In the genomic region with DNA sequence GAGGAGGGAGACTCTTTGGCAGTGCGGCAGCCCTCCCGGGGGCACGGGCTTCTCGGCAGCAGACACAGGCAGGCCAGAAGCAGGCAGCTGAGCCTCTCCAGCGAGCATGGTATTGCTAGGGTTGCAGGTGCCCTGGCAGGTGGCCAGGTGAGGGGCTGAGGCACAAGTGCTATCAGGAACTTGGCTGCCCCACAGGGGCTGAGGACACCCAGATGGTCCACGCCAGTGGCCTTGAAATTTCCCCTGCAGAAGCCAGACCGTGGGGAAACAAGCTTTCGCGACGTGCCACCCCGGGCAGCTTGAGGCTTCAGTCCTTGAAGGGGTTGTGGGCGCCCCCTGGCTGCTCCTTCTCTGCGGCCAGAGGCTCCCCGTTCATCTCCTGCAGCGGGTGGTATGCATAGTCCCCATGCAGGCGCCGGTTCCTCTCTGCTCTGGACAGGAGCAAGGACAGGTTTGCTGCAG, we compare ENCODE assay signal across 8 cellular contexts. TPM values are rescaled to one million over a fixed set of nuclear protein-coding genes. Genes with fewer than 3 reads are reported as not detected.
DNase-seq lines count a peak whose midpoint lies in the region; ATAC-seq and TF ChIP-seq lines count a peak whose summit lies in the region.

No MANE protein-coding gene starts in this region.

- H3K4me3 ChIP-seq in BJ (ENCODE audit: low read depth, low read length) (no peak overlapping the region), KMS-11 (IDR thresholded peaks at IDR 0.05; ENCODE audit: insufficient read depth, low read depth, low read length) (no peak overlapping the region)

- peaks cover 3% of the 10 kb centered on the region for H3K36me3 ChIP-seq in BJ (ENCODE audit: control insufficient read depth, insufficient read depth, low read length)
- H3K36me3 ChIP-seq in KMS-11 (ENCODE audit: insufficient read depth) = no peaks in the 10 kb centered on the region

- H3K27me3 ChIP-seq in BJ (ENCODE audit: control insufficient read depth, insufficient read depth, low read length) = no peaks in the 10 kb centered on the region
- no peaks in the 10 kb centered on the region; the same call in 1 of the 2 replicates for H3K27me3 ChIP-seq in KMS-11 (ENCODE audit: insufficient read depth, low read depth)

- POLR2A ChIA-PET in BJ (lab: Charles Lee) = no interaction called here

- H3K79me2 ChIP-seq in KMS-11 (ENCODE audit: insufficient read depth, low read depth) = no peaks in the 10 kb centered on the region

- no peak overlapping the region for H2AFZ ChIP-seq in KMS-11 (ENCODE audit: low read depth)

- H3K9ac ChIP-seq in KMS-11 = no peak overlapping the region

- H4K20me1 ChIP-seq in KMS-11 (ENCODE audit: insufficient read depth) = no peaks in the 10 kb centered on the region

- H3K4me2 ChIP-seq in KMS-11 = peak overlapping the region; percentile 18; the same call in 1 of the 2 replicates

- peak; percentile 59 for ATAC-seq in SK-N-SH treated with all-trans-retinoic acid at 6 μM for 48 hours
- ATAC-seq in GM18511 (IDR thresholded peaks at IDR 0.05; ENCODE audit: unreplicated experiment) = no peak
- no peak for ATAC-seq in HG03571 (IDR thresholded peaks at IDR 0.05; ENCODE audit: unreplicated experiment)
- no peak for ATAC-seq in HG03469 (IDR thresholded peaks at IDR 0.05; ENCODE audit: unreplicated experiment)

- CTCF ChIA-PET in BJ (lab: Yijun Ruan, JAX) = no interaction called here

- no peaks in the 10 kb centered on the region for H3K4me1 ChIP-seq in KMS-11 (ENCODE audit: low read depth, poor library complexity, severe bottlenecking)

- no peak overlapping the region for H3K27ac ChIP-seq in KMS-11

- DNase-seq in BJ (ENCODE audit: low read depth) (no peak), iPS-NIHi11 (ENCODE audit: low spot score) (peak; percentile 88), activated T-cell treated with anti-CD3 and anti-CD28 coated beads for 4 hours (no peak)

- TF ChIP-seq CTCF in BJ (IDR thresholded peaks at IDR 0.05; ENCODE audit: insufficient read depth, low read depth, low read length) (peak; percentile 46), KMS-11 (conservative IDR thresholded peaks at IDR 0.05; ENCODE audit: low read depth, low read length) (0 out of 2 replicates have a peak, but pooled peaks have one; percentile 1)

TF ChIP-seq in SK-N-SH treated with all-trans-retinoic acid at 6 μM for 48 hours, 23 proteins besides CTCF, POLR2A, EP300 and RAD21:
- TF ChIP-seq, protein P1, sequence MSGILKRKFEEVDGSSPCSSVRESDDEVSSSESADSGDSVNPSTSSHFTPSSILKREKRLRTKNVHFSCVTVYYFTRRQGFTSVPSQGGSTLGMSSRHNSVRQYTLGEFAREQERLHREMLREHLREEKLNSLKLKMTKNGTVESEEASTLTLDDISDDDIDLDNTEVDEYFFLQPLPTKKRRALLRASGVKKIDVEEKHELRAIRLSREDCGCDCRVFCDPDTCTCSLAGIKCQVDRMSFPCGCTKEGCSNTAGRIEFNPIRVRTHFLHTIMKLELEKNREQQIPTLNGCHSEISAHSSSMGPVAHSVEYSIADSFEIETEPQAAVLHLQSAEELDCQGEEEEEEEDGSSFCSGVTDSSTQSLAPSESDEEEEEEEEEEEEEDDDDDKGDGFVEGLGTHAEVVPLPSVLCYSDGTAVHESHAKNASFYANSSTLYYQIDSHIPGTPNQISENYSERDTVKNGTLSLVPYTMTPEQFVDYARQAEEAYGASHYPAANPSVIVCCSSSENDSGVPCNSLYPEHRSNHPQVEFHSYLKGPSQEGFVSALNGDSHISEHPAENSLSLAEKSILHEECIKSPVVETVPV (CRISPR knock-in tag; IDR thresholded peaks at IDR 0.05) = no peak
- TF ChIP-seq, protein P2, sequence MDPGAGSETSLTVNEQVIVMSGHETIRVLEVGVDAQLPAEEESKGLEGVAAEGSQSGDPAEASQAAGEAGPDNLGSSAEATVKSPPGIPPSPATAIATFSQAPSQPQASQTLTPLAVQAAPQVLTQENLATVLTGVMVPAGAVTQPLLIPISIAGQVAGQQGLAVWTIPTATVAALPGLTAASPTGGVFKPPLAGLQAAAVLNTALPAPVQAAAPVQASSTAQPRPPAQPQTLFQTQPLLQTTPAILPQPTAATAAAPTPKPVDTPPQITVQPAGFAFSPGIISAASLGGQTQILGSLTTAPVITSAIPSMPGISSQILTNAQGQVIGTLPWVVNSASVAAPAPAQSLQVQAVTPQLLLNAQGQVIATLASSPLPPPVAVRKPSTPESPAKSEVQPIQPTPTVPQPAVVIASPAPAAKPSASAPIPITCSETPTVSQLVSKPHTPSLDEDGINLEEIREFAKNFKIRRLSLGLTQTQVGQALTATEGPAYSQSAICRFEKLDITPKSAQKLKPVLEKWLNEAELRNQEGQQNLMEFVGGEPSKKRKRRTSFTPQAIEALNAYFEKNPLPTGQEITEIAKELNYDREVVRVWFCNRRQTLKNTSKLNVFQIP (CRISPR knock-in tag; IDR thresholded peaks at IDR 0.05; ENCODE audit: borderline replicate concordance, low read depth) = no peak
- TF ChIP-seq, protein P3, sequence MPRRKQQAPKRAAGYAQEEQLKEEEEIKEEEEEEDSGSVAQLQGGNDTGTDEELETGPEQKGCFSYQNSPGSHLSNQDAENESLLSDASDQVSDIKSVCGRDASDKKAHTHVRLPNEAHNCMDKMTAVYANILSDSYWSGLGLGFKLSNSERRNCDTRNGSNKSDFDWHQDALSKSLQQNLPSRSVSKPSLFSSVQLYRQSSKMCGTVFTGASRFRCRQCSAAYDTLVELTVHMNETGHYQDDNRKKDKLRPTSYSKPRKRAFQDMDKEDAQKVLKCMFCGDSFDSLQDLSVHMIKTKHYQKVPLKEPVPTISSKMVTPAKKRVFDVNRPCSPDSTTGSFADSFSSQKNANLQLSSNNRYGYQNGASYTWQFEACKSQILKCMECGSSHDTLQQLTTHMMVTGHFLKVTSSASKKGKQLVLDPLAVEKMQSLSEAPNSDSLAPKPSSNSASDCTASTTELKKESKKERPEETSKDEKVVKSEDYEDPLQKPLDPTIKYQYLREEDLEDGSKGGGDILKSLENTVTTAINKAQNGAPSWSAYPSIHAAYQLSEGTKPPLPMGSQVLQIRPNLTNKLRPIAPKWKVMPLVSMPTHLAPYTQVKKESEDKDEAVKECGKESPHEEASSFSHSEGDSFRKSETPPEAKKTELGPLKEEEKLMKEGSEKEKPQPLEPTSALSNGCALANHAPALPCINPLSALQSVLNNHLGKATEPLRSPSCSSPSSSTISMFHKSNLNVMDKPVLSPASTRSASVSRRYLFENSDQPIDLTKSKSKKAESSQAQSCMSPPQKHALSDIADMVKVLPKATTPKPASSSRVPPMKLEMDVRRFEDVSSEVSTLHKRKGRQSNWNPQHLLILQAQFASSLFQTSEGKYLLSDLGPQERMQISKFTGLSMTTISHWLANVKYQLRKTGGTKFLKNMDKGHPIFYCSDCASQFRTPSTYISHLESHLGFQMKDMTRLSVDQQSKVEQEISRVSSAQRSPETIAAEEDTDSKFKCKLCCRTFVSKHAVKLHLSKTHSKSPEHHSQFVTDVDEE (CRISPR knock-in tag; IDR thresholded peaks at IDR 0.05) = no peak
- no peak for TF ChIP-seq ARNTL (CRISPR knock-in tag; IDR thresholded peaks at IDR 0.05; ENCODE audit: borderline replicate concordance, low read depth)
- no peak for TF ChIP-seq ZNF70 (CRISPR knock-in tag; IDR thresholded peaks at IDR 0.05)
- TF ChIP-seq PPARA (CRISPR knock-in tag; IDR thresholded peaks at IDR 0.05; ENCODE audit: borderline replicate concordance) = no peak
- TF ChIP-seq RARB (CRISPR knock-in tag; IDR thresholded peaks at IDR 0.05) = no peak
- TF ChIP-seq, protein P4, sequence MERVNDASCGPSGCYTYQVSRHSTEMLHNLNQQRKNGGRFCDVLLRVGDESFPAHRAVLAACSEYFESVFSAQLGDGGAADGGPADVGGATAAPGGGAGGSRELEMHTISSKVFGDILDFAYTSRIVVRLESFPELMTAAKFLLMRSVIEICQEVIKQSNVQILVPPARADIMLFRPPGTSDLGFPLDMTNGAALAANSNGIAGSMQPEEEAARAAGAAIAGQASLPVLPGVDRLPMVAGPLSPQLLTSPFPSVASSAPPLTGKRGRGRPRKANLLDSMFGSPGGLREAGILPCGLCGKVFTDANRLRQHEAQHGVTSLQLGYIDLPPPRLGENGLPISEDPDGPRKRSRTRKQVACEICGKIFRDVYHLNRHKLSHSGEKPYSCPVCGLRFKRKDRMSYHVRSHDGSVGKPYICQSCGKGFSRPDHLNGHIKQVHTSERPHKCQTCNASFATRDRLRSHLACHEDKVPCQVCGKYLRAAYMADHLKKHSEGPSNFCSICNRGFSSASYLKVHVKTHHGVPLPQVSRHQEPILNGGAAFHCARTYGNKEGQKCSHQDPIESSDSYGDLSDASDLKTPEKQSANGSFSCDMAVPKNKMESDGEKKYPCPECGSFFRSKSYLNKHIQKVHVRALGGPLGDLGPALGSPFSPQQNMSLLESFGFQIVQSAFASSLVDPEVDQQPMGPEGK (CRISPR knock-in tag; IDR thresholded peaks at IDR 0.05; ENCODE audit: borderline replicate concordance) = no peak

RNA-seq across cellular contexts. Expression of a gene that starts 8.5 kb away (rescaled TPM):
- 10.8 and 17.3 TPM in 2 replicates for polyA plus RNA-seq in BJ (2011; rRNA removed)
- polyA minus RNA-seq in BJ (2011; rRNA and poly(A)+ RNA removed) = 8.4 and 12.9 TPM in 2 replicates

RNA-seq across cellular contexts. Expression of a gene that starts 40.6 kb away (rescaled TPM):
- polyA plus RNA-seq in BJ (2011; rRNA removed) = not detected in 2 replicates
- not detected in 2 replicates for polyA minus RNA-seq in BJ (2011; rRNA and poly(A)+ RNA removed)

RNA-seq across cellular contexts. Expression of a gene that starts 46.4 kb away (rescaled TPM):
- polyA plus RNA-seq in BJ (2011; rRNA removed) = 55.8 and 63.1 TPM in 2 replicates
- polyA minus RNA-seq in BJ (2011; rRNA and poly(A)+ RNA removed) = 36.4 and 73.6 TPM in 2 replicates
